In genomic region chr11:110091995-110092576, GRCh38 we compare ENCODE assay signal across 8 cellular contexts. TPM values are rescaled to one million over a fixed set of nuclear protein-coding genes. Genes with fewer than 3 reads are reported as not detected.
DNase-seq lines count a peak whose midpoint lies in the region; ATAC-seq and TF ChIP-seq lines count a peak whose summit lies in the region.

No MANE protein-coding gene starts in this region.

- no peak overlapping the region for H3K27ac Mint-ChIP-seq in activated naive CD8-positive, alpha-beta T cell

- peak overlapping the region; percentile 77 for H3K4me3 ChIP-seq in A673 (ENCODE audit: low read depth, low read length, poor library complexity, severe bottlenecking)
- peak overlapping the region; percentile 78 for H3K4me3 ChIP-seq in H7 (ENCODE audit: insufficient read depth, low read depth, low read length)
- peak overlapping the region; percentile 66 to 77 (median 71) for H3K4me3 ChIP-seq in stomach

- H3K27ac ChIP-seq in A673 (ENCODE audit: low read depth, low read length, poor library complexity, severe bottlenecking) (peak overlapping the region; percentile 95), stomach (peak overlapping the region; percentile 89 to 98 (median 95))

- H3K27me3 ChIP-seq in A673 (replicated peaks; ENCODE audit: insufficient read depth, low read depth, low read length, poor library complexity) (no peaks in the 10 kb centered on the region), H7 (ENCODE audit: control insufficient read depth, insufficient read depth, low read length) (peaks cover 16% of the 10 kb centered on the region), stomach (no peaks in the 10 kb centered on the region)

- POLR2A ChIA-PET in A673 (lab: Charles Lee; ENCODE audit: low non-redundant PET), result interaction anchor here (0.6 kb wide), 3 partner anchors 14 to 151 kb away, joined by 3 to 4 read pairs (median 3); no protein-coding TSS in a partner anchor

- H3K9me3 Mint-ChIP-seq in activated naive CD8-positive, alpha-beta T cell (ENCODE audit: low read depth), result no peaks in the 10 kb centered on the region

- no peak for TF ChIP-seq POLR2A in stomach (IDR thresholded peaks at IDR 0.05)

- H3K4me1 ChIP-seq in A673 (ENCODE audit: insufficient read depth, low read length, poor library complexity, severe bottlenecking) (peaks cover 35% of the 10 kb centered on the region), stomach (peaks cover 0 to 40% (median 28%) of the 10 kb centered on the region in 4 donors)

- H3K36me3 ChIP-seq in A673 (ENCODE audit: insufficient read depth, low read length, poor library complexity, severe bottlenecking) (no peaks in the 10 kb centered on the region), H7 (replicated peaks; ENCODE audit: control insufficient read depth, insufficient read depth, low read length) (no peaks in the 10 kb centered on the region), stomach (no peaks in the 10 kb centered on the region)

- no peak for TF ChIP-seq EP300 in stomach (IDR thresholded peaks at IDR 0.05)

- BruUV-seq in A673 (replicated peaks; lab: Mats Ljungman, UMichigan), result TSS peak; percentile 89

- no peak for ATAC-seq in GM21737 (IDR thresholded peaks at IDR 0.05; ENCODE audit: unreplicated experiment)

- intact Hi-C loops in A673 (cut with micrococcal nuclease; ENCODE audit: unreplicated experiment) (loop anchor here (5.0 to 10.0 kb wide), 2 partner anchors 80 to 263 kb away; no protein-coding TSS in a partner anchor), stomach (cut with DNase I; ENCODE audit: low total_unique reads) (no loop called here)

- peak; percentile 31 for DNase-seq in A673 (ENCODE audit: low spot score)
- peak; percentile 21 for DNase-seq in H7
- DNase-seq in inferior parietal cortex (ENCODE audit: extremely low spot score), result peak; percentile 67
- no peak for DNase-seq in stomach
- no peak for DNase-seq in stimulated activated CD4-positive, alpha-beta T cell treated with anti-CD3 and anti-CD28 coated beads, Interleukin-4, amount 100 ng/mL, for 24 hours
- no peak for DNase-seq in cerebellar nuclear complex (lab: John Stamatoyannopoulos, UW)

- H3K9me3 ChIP-seq in A673 (ENCODE audit: low read depth, low read length, poor library complexity, severe bottlenecking) (no peaks in the 10 kb centered on the region), stomach (no peaks in the 10 kb centered on the region)

- CTCF ChIA-PET in A673 (lab: Charles Lee), result interaction anchor here (0.6 to 1.4 kb wide), 9 partner anchors 14 to 341 kb away, joined by 3 to 6 read pairs (median 4); no protein-coding TSS in a partner anchor

- 16 to 24% (median 20%) methylated on average over 17 of the region's 17 CpGs for WGBS in stomach, 5 donors

- TF ChIP-seq CTCF in A673 (conservative IDR thresholded peaks at IDR 0.05; ENCODE audit: low read depth, low read length) (no peak; the same call in 1 of the 2 replicates), stomach (IDR thresholded peaks at IDR 0.05) (no peak)

- peak overlapping the region; percentile 85 for H3K4me3 Mint-ChIP-seq in activated naive CD8-positive, alpha-beta T cell

- H3K27me3 Mint-ChIP-seq in activated naive CD8-positive, alpha-beta T cell, result peaks cover 40% of the 10 kb centered on the region

- H3K4me1 Mint-ChIP-seq in activated naive CD8-positive, alpha-beta T cell (ENCODE audit: low read depth), result peaks cover 10% of the 10 kb centered on the region

- no peaks in the 10 kb centered on the region for H3K36me3 Mint-ChIP-seq in activated naive CD8-positive, alpha-beta T cell

RNA-seq across cellular contexts. Expression of gene ZC3H12C, which starts 1.1 kb away (rescaled TPM):
- 18.7 and 21.7 TPM in 2 replicates for total RNA-seq in A673 (2021)
- 0.69 and 1.7 TPM in 2 replicates for total RNA-seq in H7 (2014; rRNA removed; shearing (Covaris generic))
- 10 to 100 TPM in 4 of 5 donors, 1 to 10 TPM in 1; 3.5 to 23.2 (median 14.5) TPM for total RNA-seq in stomach
- 1 to 10 TPM; 1.3 to 1.7 (median 1.5) TPM for polyA plus RNA-seq in stomach

Comparison
In these comparisons a context has a peak if more than half of its experiments do, and no peak if none do; other contexts are left out.
1. DNase-seq: peak in A673 (single experiment), H7 (single experiment) and inferior parietal cortex (single experiment); none in stomach (single experiment), stimulated activated CD4-positive, alpha-beta T cell treated with anti-CD3 and anti-CD28 coated beads, Interleukin-4, amount 100 ng/mL, for 24 hours (single experiment) and cerebellar nuclear complex (0 of 2).
2. Peak in every context shown above with its lines, with median percentiles within 50 percentile points of each other: H3K4me3 ChIP-seq.